In genomic region chr19:4449022-4449825, GRCh38 we compare ENCODE assay signal across 15 cellular contexts. TPM values are rescaled to one million over a fixed set of nuclear protein-coding genes. Genes with fewer than 3 reads are reported as not detected.
DNase-seq lines count a peak whose midpoint lies in the region; ATAC-seq and TF ChIP-seq lines count a peak whose summit lies in the region.
"Had no signal": no experiment of that assay in that cellular context is flagged by ENCODE, and none has a peak within 500 bp of the region (broad histone marks: within the 10 kb centered on the region; RNA-seq: fewer than 3 reads in every experiment).

No MANE protein-coding gene starts in this region.

- POLR2A ChIA-PET in HEK293 (lab: Yijun Ruan, JAX): interaction anchor here (1.3 to 2.6 kb wide), 3 partner anchors 10 to 19 kb away, joined by 4 to 9 read pairs (median 4); no protein-coding TSS in a partner anchor

- DNase-seq in cerebellar cortex (ENCODE audit: low spot score) (peak; percentile 87), hippocampal formation (lab: John Stamatoyannopoulos, UW) (peak; percentile 74 to 80), gastrocnemius medialis (peak; percentile 89 to 97), CD1c-positive myeloid dendritic cell (ENCODE audit: extremely low spot score) (no peak), GM10266 (ENCODE audit: extremely low spot score) (no peak), SHP77 (lab: John Stamatoyannopoulos, UW) (no peak)
- DNase-seq: activated CD4-positive, CD25-positive, alpha-beta regulatory T cell; activated gamma-delta T cell; CD4-positive, alpha-beta T cell; effector memory CD4-positive, alpha-beta T cell; SHP77 treated with DMSO at 0.1 percent for 48 hours had no signal

- in situ Hi-C loops in gastrocnemius medialis (cut with MboI; ENCODE audit: low sequenced_read_pairs in 4 of 4): no loop called here

- no peaks in the 10 kb centered on the region for H3K4me1 ChIP-seq in HEK293 (ENCODE audit: control insufficient read depth, insufficient read depth, low read length)
- peaks cover 14 to 19% of the 10 kb centered on the region in 2 donors for H3K4me1 ChIP-seq in gastrocnemius medialis
- H3K4me1 ChIP-seq: parathyroid adenoma had no signal

- ATAC-seq in gastrocnemius medialis (peak; percentile 84 to 92), HG02884 (IDR thresholded peaks at IDR 0.05; ENCODE audit: unreplicated experiment) (no peak)

- H3K9me3 ChIP-seq in HEK293 (ENCODE audit: control insufficient read depth, insufficient read depth, low read depth, low read length) (no peaks in the 10 kb centered on the region), gastrocnemius medialis (no peaks in the 10 kb centered on the region)

- H3K4me3 ChIP-seq in HEK293 (ENCODE audit: low read depth, low read length) (no peak overlapping the region), gastrocnemius medialis (no peak overlapping the region)

- CTCF ChIA-PET in HEK293 (lab: Yijun Ruan, JAX): no interaction called here

- H3K36me3 ChIP-seq in HEK293 (ENCODE audit: control insufficient read depth in 2 of 2, insufficient read depth in 1 of 2, low read length in 2 of 2): peaks cover 21 to 93% of the 10 kb centered on the region in 2 experiments
- H3K36me3 ChIP-seq in gastrocnemius medialis: peaks cover 0 to 76% of the 10 kb centered on the region in 2 donors

- 0 out of 2 replicates have a peak, but pooled peaks have one; percentile 19 for TF ChIP-seq CTCF in HEK293 (tag by site-specific recombination; IDR thresholded peaks at IDR 0.05)
- peak; percentile 24 to 51 (median 44) for TF ChIP-seq CTCF in gastrocnemius medialis (IDR thresholded peaks at IDR 0.05 in 4 of 5, conservative IDR thresholded peaks at IDR 0.05 in 1 of 5)
- TF ChIP-seq CTCF in GM10266 (IDR thresholded peaks at IDR 0.05; ENCODE audit: control insufficient read depth, insufficient read depth, low read depth, missing control alignments): no peak

- no peaks in the 10 kb centered on the region for H3K27me3 ChIP-seq in gastrocnemius medialis

- H3K27ac ChIP-seq in HEK293 (ENCODE audit: extremely low read depth, low read depth, low read length) (0 out of 2 replicates have a peak overlapping the region, but pooled peaks have one; percentile 16), gastrocnemius medialis (peak overlapping the region; percentile 84 to 93 (median 88))
- H3K27ac ChIP-seq: KMS-11, parathyroid adenoma had no signal

- intact Hi-C loops in gastrocnemius medialis (cut with DNase I; ENCODE audit: low total_unique reads): loop anchor here (1.0 to 2.0 kb wide), 2 partner anchors 46 to 65 kb away; partner anchors contain the start of gene CHAF1A

- TF ChIP-seq POLR2A in gastrocnemius medialis (IDR thresholded peaks at IDR 0.05): peak; percentile 13 to 18

TF ChIP-seq in HEK293, 187 proteins besides CTCF, POLR2A, EP300 and RAD21:
- TF ChIP-seq ZNF341 (tag by site-specific recombination; IDR thresholded peaks at IDR 0.05; ENCODE audit: low read depth) (peak; percentile 64), BCL11B (tag by site-specific recombination; IDR thresholded peaks at IDR 0.05; ENCODE audit: low read depth) (no peak), ZNF580 (tag by site-specific recombination; IDR thresholded peaks at IDR 0.05) (no peak), KLF17 (tag by site-specific recombination; IDR thresholded peaks at IDR 0.05) (0 out of 2 replicates have a peak, but pooled peaks have one; percentile 16), ZNF239 (tag by site-specific recombination; IDR thresholded peaks at IDR 0.05) (no peak), SCRT2 (tag by site-specific recombination; IDR thresholded peaks at IDR 0.05) (peak; percentile 84), KLF1 (tag by site-specific recombination; IDR thresholded peaks at IDR 0.05) (0 out of 2 replicates have a peak, but pooled peaks have one; percentile 12), ZNF664 (tag by site-specific recombination; IDR thresholded peaks at IDR 0.05) (no peak), SCRT1 (tag by site-specific recombination; IDR thresholded peaks at IDR 0.05; ENCODE audit: borderline replicate concordance) (0 out of 2 replicates have a peak, but pooled peaks have one; percentile 62)

RNA-seq across cellular contexts. Expression of gene UBXN6, which starts 8.4 kb away (rescaled TPM):
- 100 to 1,000 TPM in 3 of 4 donors, 10 to 100 TPM in 1; 93.8 to 230 (median 114) TPM for total RNA-seq in gastrocnemius medialis

RNA-seq across cellular contexts. Expression of gene HDGFL2, which starts 22.9 kb away (rescaled TPM):
- total RNA-seq in gastrocnemius medialis: 10 to 100 TPM; 46.5 to 83.2 (median 56.1) TPM

RNA-seq across cellular contexts. Expression of gene CHAF1A, which starts 46.8 kb away (rescaled TPM):
- total RNA-seq in gastrocnemius medialis: 10 to 100 TPM in 2 of 4 donors, 1 to 10 TPM in 2; 7.3 to 15.8 (median 9.7) TPM

RNA-seq across cellular contexts. Expression of gene SH3GL1, which starts 48.9 kb away (rescaled TPM):
- total RNA-seq in gastrocnemius medialis: 10 to 100 TPM; 11.6 to 19.4 (median 15.8) TPM

Comparison
In these comparisons a context has a peak if more than half of its experiments do, and no peak if none do; other contexts are left out.
1. DNase-seq: peak in cerebellar cortex (single experiment), hippocampal formation (2 of 2) and gastrocnemius medialis (2 of 2); none in CD1c-positive myeloid dendritic cell (single experiment), GM10266 (single experiment) and SHP77 (0 of 2).